In genomic region chr11:65797711-65798110, GRCh38 we compare ENCODE assay signal across 22 cellular contexts. TPM values are rescaled to one million over a fixed set of nuclear protein-coding genes. Genes with fewer than 3 reads are reported as not detected.
"Had no signal": no experiment of that assay in that cellular context is flagged by ENCODE, and none has a peak within 500 bp of the region (broad histone marks: within the 10 kb centered on the region; RNA-seq: fewer than 3 reads in every experiment).

No MANE protein-coding gene starts in this region.

- H3K27ac ChIP-seq: brain microvascular endothelial cell, cardiac muscle cell, PC-9 had no signal

- H2AFZ ChIP-seq: PC-9 had no signal

- H3K4me2 ChIP-seq: PC-9 had no signal

- H3K4me3 ChIP-seq: cardiac muscle cell, MG63, PC-9 had no signal

- ATAC-seq: activated T-cell treated with anti-CD3 and anti-CD28 coated beads, Interleukin-2, amount 50 U/mL, for 4 hours had no signal

- H3K27ac Mint-ChIP-seq: activated B cell treated with CpG ODN at 0.5 μM for 24 hours; activated CD4-positive, alpha-beta memory T cell treated with anti-CD3 and anti-CD28 coated beads for 36 hours; activated CD4-positive, alpha-beta T cell treated with anti-CD3 and anti-CD28 coated beads, Interleukin-2, amount 10 ng/mL, durations not matched to agents 7 days and 5 days; activated naive CD8-positive, alpha-beta T cell treated with anti-CD3 and anti-CD28 coated beads for 36 hours; T-helper 1 cell treated with Interleukin-12 subunit alpha and Interleukin-12 subunit beta and Interleukin-4 antibody, amounts not matched to agents 30 μg/mL and 1 μg/mL, for 36 hours had no signal

- H3K27me3 ChIP-seq: cardiac muscle cell, MG63 had no signal

- H3K4me3 Mint-ChIP-seq: activated B cell treated with CpG ODN at 0.5 μM for 24 hours; activated CD4-positive, alpha-beta memory T cell treated with anti-CD3 and anti-CD28 coated beads for 36 hours; activated CD4-positive, alpha-beta T cell treated with anti-CD3 and anti-CD28 coated beads, Interleukin-2, amount 10 ng/mL, durations not matched to agents 7 days and 5 days; activated naive CD8-positive, alpha-beta T cell treated with anti-CD3 and anti-CD28 coated beads for 36 hours; activated T-cell treated with anti-CD3 and anti-CD28 coated beads, Interleukin-2, amount 50 U/mL, for 4 hours; T-helper 1 cell treated with Interleukin-12 subunit alpha and Interleukin-12 subunit beta and Interleukin-4 antibody, amounts not matched to agents 30 μg/mL and 1 μg/mL, for 36 hours had no signal

- H3K9me3 ChIP-seq: MG63 had no signal

- DNase-seq: activated B cell treated with CpG ODN at 0.5 μM for 24 hours; activated CD4-positive, alpha-beta memory T cell treated with anti-CD3 and anti-CD28 coated beads for 36 hours; activated CD4-positive, alpha-beta T cell treated with anti-CD3 and anti-CD28 coated beads for 1 hour; activated CD4-positive, alpha-beta T cell treated with anti-CD3 and anti-CD28 coated beads, Interleukin-2, amount 10 ng/mL, durations not matched to agents 7 days and 5 days; activated CD8-positive, alpha-beta memory T cell treated with anti-CD3 and anti-CD28 coated beads for 24 hours; activated effector memory CD4-positive, alpha-beta T cell treated with anti-CD3 and anti-CD28 coated beads, Interleukin-2, amount 50 U/mL, for 16 hours; activated naive CD4-positive, alpha-beta T cell treated with Interleukin-2 at 50 U/mL for 16 hours; activated naive CD8-positive, alpha-beta T cell treated with anti-CD3 and anti-CD28 coated beads for 36 hours; activated T-cell treated with anti-CD3 and anti-CD28 coated beads, Interleukin-2, amount 50 U/mL, for 4 hours; brain microvascular endothelial cell; MG63; NCI-H1105 treated with DMSO at 0.1 percent for 48 hours; NCI-H1436 treated with DMSO at 0.1 percent for 48 hours; NCI-H187; NCI-H2081; NCI-H446; NCI-H524; PC-9; SHP77 treated with DMSO at 0.1 percent for 48 hours had no signal

- H3K36me3 ChIP-seq: brain microvascular endothelial cell, cardiac muscle cell, MG63 had no signal

- H3K9me3 Mint-ChIP-seq: activated B cell treated with CpG ODN at 0.5 μM for 24 hours; activated CD4-positive, alpha-beta memory T cell treated with anti-CD3 and anti-CD28 coated beads for 36 hours; activated CD4-positive, alpha-beta T cell treated with anti-CD3 and anti-CD28 coated beads, Interleukin-2, amount 10 ng/mL, durations not matched to agents 7 days and 5 days; activated naive CD8-positive, alpha-beta T cell treated with anti-CD3 and anti-CD28 coated beads for 36 hours; activated T-cell treated with anti-CD3 and anti-CD28 coated beads, Interleukin-2, amount 50 U/mL, for 4 hours; T-helper 1 cell treated with Interleukin-12 subunit alpha and Interleukin-12 subunit beta and Interleukin-4 antibody, amounts not matched to agents 30 μg/mL and 1 μg/mL, for 36 hours had no signal

- H3K36me3 Mint-ChIP-seq: activated CD4-positive, alpha-beta memory T cell treated with anti-CD3 and anti-CD28 coated beads for 36 hours; activated naive CD8-positive, alpha-beta T cell treated with anti-CD3 and anti-CD28 coated beads for 36 hours had no signal

RNA-seq across cellular contexts. Expression of gene OVOL1, which starts 10.8 kb away (rescaled TPM):
- total RNA-seq: activated CD4-positive, alpha-beta memory T cell treated with anti-CD3 and anti-CD28 coated beads for 36 hours; activated CD4-positive, alpha-beta T cell treated with anti-CD3 and anti-CD28 coated beads, Interleukin-2, amount 10 ng/mL, durations not matched to agents 7 days and 5 days; SK-MEL-5 had no signal

RNA-seq across cellular contexts. Expression of gene SNX32, which starts 36.1 kb away (rescaled TPM):
- total RNA-seq: PC-9 had no signal
